In genomic region chr15:52678036-52678467, GRCh38 we compare ENCODE assay signal across 8 cellular contexts. TPM values are rescaled to one million over a fixed set of nuclear protein-coding genes. Genes with fewer than 3 reads are reported as not detected.
DNase-seq lines count a peak whose midpoint lies in the region; ATAC-seq, FAIRE-seq and TF ChIP-seq lines count a peak whose summit lies in the region.

No MANE protein-coding gene starts in this region.

- H3K36me3 Mint-ChIP-seq in activated naive CD8-positive, alpha-beta T cell: peaks cover 6% of the 10 kb centered on the region
- H3K36me3 Mint-ChIP-seq in type B pancreatic cell: peaks cover 14% of the 10 kb centered on the region

- no peaks in the 10 kb centered on the region for H3K27me3 ChIP-seq in pancreas

- H3K27ac Mint-ChIP-seq in activated naive CD8-positive, alpha-beta T cell: peak overlapping the region; percentile 97
- peak overlapping the region; percentile 94 for H3K27ac Mint-ChIP-seq in type B pancreatic cell

- H3K27me3 Mint-ChIP-seq in activated naive CD8-positive, alpha-beta T cell: no peaks in the 10 kb centered on the region
- H3K27me3 Mint-ChIP-seq in type B pancreatic cell: peaks cover 9% of the 10 kb centered on the region

- 0% methylated on average over 13 of the region's 13 CpGs for WGBS in pancreas, 2 donors

- peak overlapping the region; percentile 98 for H3K4me3 Mint-ChIP-seq in activated naive CD8-positive, alpha-beta T cell
- peak overlapping the region; percentile 100 for H3K4me3 Mint-ChIP-seq in type B pancreatic cell

- peak; percentile 67 for DNase-seq in AG20443 (ENCODE audit: low spot score)
- peak; percentile 63 for DNase-seq in SK-MEL-5 (ENCODE audit: low read depth, low spot score)
- DNase-seq in Right ventricle myocardium superior: peak; percentile 70
- DNase-seq in pancreas: peak; percentile 60 to 76 (median 67)
- no peak for DNase-seq in type B pancreatic cell (ENCODE audit: extremely low spot score, unreplicated experiment)

- H3K9me3 Mint-ChIP-seq in activated naive CD8-positive, alpha-beta T cell (ENCODE audit: low read depth): no peaks in the 10 kb centered on the region
- no peaks in the 10 kb centered on the region for H3K9me3 Mint-ChIP-seq in type B pancreatic cell

- H3K4me3 ChIP-seq in pancreas: peak overlapping the region; percentile 71 to 87 (median 82)

- ATAC-seq in GM18868 (IDR thresholded peaks at IDR 0.05; ENCODE audit: unreplicated experiment) (peak; percentile 27), HG03342 (IDR thresholded peaks at IDR 0.05; ENCODE audit: unreplicated experiment) (peak; percentile 16), Right ventricle myocardium superior (ENCODE audit: poor library complexity) (peak; percentile 63), pancreas (peak; percentile 36 to 77 (median 65))

- H3K4me1 Mint-ChIP-seq in activated naive CD8-positive, alpha-beta T cell (ENCODE audit: low read depth): peaks cover 57% of the 10 kb centered on the region
- peaks cover 17% of the 10 kb centered on the region for H3K4me1 Mint-ChIP-seq in type B pancreatic cell (ENCODE audit: unreplicated experiment)

- peaks cover 0 to 21% (median 0%) of the 10 kb centered on the region in 3 donors for H3K36me3 ChIP-seq in pancreas

- intact Hi-C loops in Right ventricle myocardium superior (cut with DNase I): no loop called here
- intact Hi-C loops in pancreas (cut with DNase I): no loop called here

- FAIRE-seq in pancreas (lab: Jason Lieb, UNC): no peak

- no peaks in the 10 kb centered on the region for H3K9me3 ChIP-seq in pancreas

- in situ Hi-C loops in SK-MEL-5 (cut with HindIII; ENCODE audit: low pct_unique_long_range_greater_than_20kb, low sequenced_read_pairs): no loop called here

- peak overlapping the region; percentile 96 to 99 (median 96) for H3K27ac ChIP-seq in pancreas

- H3K4me1 ChIP-seq in pancreas: peaks cover 24 to 34% (median 32%) of the 10 kb centered on the region in 3 donors

- TF ChIP-seq CTCF in pancreas (IDR thresholded peaks at IDR 0.05) (no peak), type B pancreatic cell (conservative IDR thresholded peaks at IDR 0.05) (no peak)

RNA-seq across cellular contexts. Expression of gene ATOSA, which starts 1.1 kb away (rescaled TPM):
- total RNA-seq in SK-MEL-5 (2014; rRNA removed; shearing (Covaris generic)): 14.7 and 15.5 TPM in 2 replicates
- 7.5 and 8.4 TPM in 2 replicates for polyA plus RNA-seq in SK-MEL-5 (2015; cell fraction: cytosol; rRNA removed)
- 38.4 and 45.4 TPM in 2 replicates for polyA plus RNA-seq in SK-MEL-5 (2015; cell fraction: nucleus; rRNA removed)
- total RNA-seq in Right ventricle myocardium superior: 20.4 TPM
- 10 to 100 TPM; 24.6 to 39.0 (median 34.4) TPM for total RNA-seq in pancreas
- 10 to 100 TPM; 42.0 to 48.9 TPM for polyA plus RNA-seq in pancreas
- 35.4 and 37.7 TPM in 2 replicates for total RNA-seq in type B pancreatic cell (ENCODE audit: low replicate concordance)
